ENCODE assay signal across 1 cellular context in the genomic region with DNA sequence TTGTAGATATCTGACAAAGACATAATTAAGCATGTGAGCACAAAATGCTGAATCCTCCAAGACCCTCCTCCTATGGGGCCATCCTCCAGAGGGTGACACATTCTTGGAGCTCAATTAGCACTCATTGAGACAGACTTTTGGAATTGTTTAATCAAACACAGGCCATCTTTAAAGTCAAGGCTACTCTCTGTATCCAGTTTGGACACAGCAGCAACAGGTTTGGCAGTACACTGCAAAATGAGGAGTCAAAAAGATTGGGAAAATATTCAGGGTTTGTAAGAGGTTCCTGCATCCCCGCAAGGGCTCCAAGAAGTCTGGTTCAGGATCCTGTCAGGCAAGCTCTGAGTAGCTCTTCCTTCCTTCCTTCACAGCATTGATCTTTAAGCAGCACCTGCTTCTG.
TF ChIP-seq lines count a peak whose summit lies in the region.

No MANE protein-coding gene starts in this region.

TF ChIP-seq in GM23338, 12 proteins besides CTCF, POLR2A, EP300 and RAD21 (continued from another document):
- TF ChIP-seq, protein P1, sequence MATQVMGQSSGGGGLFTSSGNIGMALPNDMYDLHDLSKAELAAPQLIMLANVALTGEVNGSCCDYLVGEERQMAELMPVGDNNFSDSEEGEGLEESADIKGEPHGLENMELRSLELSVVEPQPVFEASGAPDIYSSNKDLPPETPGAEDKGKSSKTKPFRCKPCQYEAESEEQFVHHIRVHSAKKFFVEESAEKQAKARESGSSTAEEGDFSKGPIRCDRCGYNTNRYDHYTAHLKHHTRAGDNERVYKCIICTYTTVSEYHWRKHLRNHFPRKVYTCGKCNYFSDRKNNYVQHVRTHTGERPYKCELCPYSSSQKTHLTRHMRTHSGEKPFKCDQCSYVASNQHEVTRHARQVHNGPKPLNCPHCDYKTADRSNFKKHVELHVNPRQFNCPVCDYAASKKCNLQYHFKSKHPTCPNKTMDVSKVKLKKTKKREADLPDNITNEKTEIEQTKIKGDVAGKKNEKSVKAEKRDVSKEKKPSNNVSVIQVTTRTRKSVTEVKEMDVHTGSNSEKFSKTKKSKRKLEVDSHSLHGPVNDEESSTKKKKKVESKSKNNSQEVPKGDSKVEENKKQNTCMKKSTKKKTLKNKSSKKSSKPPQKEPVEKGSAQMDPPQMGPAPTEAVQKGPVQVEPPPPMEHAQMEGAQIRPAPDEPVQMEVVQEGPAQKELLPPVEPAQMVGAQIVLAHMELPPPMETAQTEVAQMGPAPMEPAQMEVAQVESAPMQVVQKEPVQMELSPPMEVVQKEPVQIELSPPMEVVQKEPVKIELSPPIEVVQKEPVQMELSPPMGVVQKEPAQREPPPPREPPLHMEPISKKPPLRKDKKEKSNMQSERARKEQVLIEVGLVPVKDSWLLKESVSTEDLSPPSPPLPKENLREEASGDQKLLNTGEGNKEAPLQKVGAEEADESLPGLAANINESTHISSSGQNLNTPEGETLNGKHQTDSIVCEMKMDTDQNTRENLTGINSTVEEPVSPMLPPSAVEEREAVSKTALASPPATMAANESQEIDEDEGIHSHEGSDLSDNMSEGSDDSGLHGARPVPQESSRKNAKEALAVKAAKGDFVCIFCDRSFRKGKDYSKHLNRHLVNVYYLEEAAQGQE (IDR thresholded peaks at IDR 0.05; ENCODE audit: unreplicated experiment), result no peak
- no peak for TF ChIP-seq POLR2AphosphoS5 (IDR thresholded peaks at IDR 0.05; ENCODE audit: low read depth)
- TF ChIP-seq ZNF114 (CRISPR knock-in tag; IDR thresholded peaks at IDR 0.05), result no peak
- TF ChIP-seq, protein P2, sequence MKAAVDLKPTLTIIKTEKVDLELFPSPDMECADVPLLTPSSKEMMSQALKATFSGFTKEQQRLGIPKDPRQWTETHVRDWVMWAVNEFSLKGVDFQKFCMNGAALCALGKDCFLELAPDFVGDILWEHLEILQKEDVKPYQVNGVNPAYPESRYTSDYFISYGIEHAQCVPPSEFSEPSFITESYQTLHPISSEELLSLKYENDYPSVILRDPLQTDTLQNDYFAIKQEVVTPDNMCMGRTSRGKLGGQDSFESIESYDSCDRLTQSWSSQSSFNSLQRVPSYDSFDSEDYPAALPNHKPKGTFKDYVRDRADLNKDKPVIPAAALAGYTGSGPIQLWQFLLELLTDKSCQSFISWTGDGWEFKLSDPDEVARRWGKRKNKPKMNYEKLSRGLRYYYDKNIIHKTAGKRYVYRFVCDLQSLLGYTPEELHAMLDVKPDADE (IDR thresholded peaks at IDR 0.05), result no peak
